ENCODE assay signal across 16 cellular contexts in genomic region chr14:31020834-31021575, GRCh38. TPM values are rescaled to one million over a fixed set of nuclear protein-coding genes. Genes with fewer than 3 reads are reported as not detected.
DNase-seq lines count a peak whose midpoint lies in the region; ATAC-seq and TF ChIP-seq lines count a peak whose summit lies in the region.
"Had no signal": no experiment of that assay in that cellular context is flagged by ENCODE, and none has a peak within 500 bp of the region (broad histone marks: within the 10 kb centered on the region; RNA-seq: fewer than 3 reads in every experiment).

No MANE protein-coding gene starts in this region.

- no peak for TF ChIP-seq CTCF in left ventricle myocardium inferior (IDR thresholded peaks at IDR 0.05; ENCODE audit: borderline replicate concordance)
- TF ChIP-seq CTCF in thyroid gland (IDR thresholded peaks at IDR 0.05), result no peak

- H3K9me3 Mint-ChIP-seq in activated T-helper 17 cell treated with anti-CD3 and anti-CD28 coated beads, Interleukin-2, amount 50 U/mL, for 72 hours, result no peaks in the 10 kb centered on the region
- H3K9me3 Mint-ChIP-seq in naive thymus-derived CD4-positive, alpha-beta T cell, result no peaks in the 10 kb centered on the region
- H3K9me3 Mint-ChIP-seq in CD4-positive, alpha-beta memory T cell, result no peaks in the 10 kb centered on the region

- peaks cover 11% of the 10 kb centered on the region for H3K36me3 ChIP-seq in left ventricle myocardium inferior
- peaks cover 0 to 9% (median 0%) of the 10 kb centered on the region in 3 experiments for H3K36me3 ChIP-seq in naive thymus-derived CD4-positive, alpha-beta T cell (ENCODE audit: control insufficient read depth in 2 of 3, insufficient read depth in 3 of 3, low read length in 3 of 3)
- H3K36me3 ChIP-seq in thyroid gland, result no peaks in the 10 kb centered on the region
- H3K36me3 ChIP-seq in CD4-positive, alpha-beta memory T cell (ENCODE audit: insufficient read depth, low read length), result no peaks in the 10 kb centered on the region

- WGBS in thyroid gland, 2 donors, result 77 to 78% methylated on average over 8 of the region's 8 CpGs

- no peak for TF ChIP-seq POLR2A in thyroid gland (IDR thresholded peaks at IDR 0.05)

- peaks cover 69% of the 10 kb centered on the region for H3K4me1 ChIP-seq in left ventricle myocardium inferior
- no peaks in the 10 kb centered on the region for H3K4me1 ChIP-seq in naive thymus-derived CD4-positive, alpha-beta T cell (ENCODE audit: control insufficient read depth in 2 of 2, insufficient read depth in 2 of 2, low read length in 2 of 2)
- H3K4me1 ChIP-seq in thyroid gland, result peaks cover 34 to 39% of the 10 kb centered on the region in 2 donors
- peaks cover 23% of the 10 kb centered on the region for H3K4me1 ChIP-seq in CD4-positive, alpha-beta memory T cell (ENCODE audit: insufficient read depth, low read length)

- H3K4me3 ChIP-seq in left ventricle myocardium inferior, result no peak overlapping the region
- H3K4me3 ChIP-seq in naive thymus-derived CD4-positive, alpha-beta T cell (ENCODE audit: low read length), result no peak overlapping the region
- no peak overlapping the region for H3K4me3 ChIP-seq in thyroid gland (replicated peaks in 1 of 3)
- no peak overlapping the region for H3K4me3 ChIP-seq in CD4-positive, alpha-beta memory T cell (ENCODE audit: low read length in 2 of 2)
- H3K4me3 ChIP-seq: GM12878 had no signal

- POLR2A ChIA-PET in naive thymus-derived CD4-positive, alpha-beta T cell (lab: Charles Lee), result no interaction called here
- POLR2A ChIA-PET in CD4-positive, alpha-beta memory T cell (lab: Charles Lee; ENCODE audit: partially characterized antibody), result interaction anchor here (0.7 kb wide), 1 partner anchor 187 kb away, joined by 3 read pairs; the partner anchor contains the start of gene HECTD1

- H3K4me3 Mint-ChIP-seq in activated T-helper 17 cell treated with anti-CD3 and anti-CD28 coated beads, Interleukin-2, amount 50 U/mL, for 72 hours, result no peak overlapping the region
- H3K4me3 Mint-ChIP-seq in naive thymus-derived CD4-positive, alpha-beta T cell, result peak overlapping the region in 2 of 10 donors; percentile 11 to 32
- H3K4me3 Mint-ChIP-seq in CD4-positive, alpha-beta memory T cell, result peak overlapping the region in 1 of 8 donors; percentile 1

- peak overlapping the region; percentile 20 for H3K27ac Mint-ChIP-seq in activated T-helper 17 cell treated with anti-CD3 and anti-CD28 coated beads, Interleukin-2, amount 50 U/mL, for 72 hours
- H3K27ac Mint-ChIP-seq in naive thymus-derived CD4-positive, alpha-beta T cell, result peak overlapping the region in 6 of 9 donors; percentile 0 to 71 (median 46)
- peak overlapping the region in 2 of 7 donors; percentile 43 to 82 for H3K27ac Mint-ChIP-seq in CD4-positive, alpha-beta memory T cell

- CTCF ChIA-PET in naive thymus-derived CD4-positive, alpha-beta T cell (lab: Charles Lee), result interaction anchor here (0.6 to 1.1 kb wide), 3 partner anchors 39 to 62 kb away, joined by 3 to 4 read pairs (median 3); no protein-coding TSS in a partner anchor
- CTCF ChIA-PET in CD4-positive, alpha-beta memory T cell (lab: Charles Lee; ENCODE audit: partially characterized antibody), result no interaction called here

- H3K36me3 Mint-ChIP-seq in activated T-helper 17 cell treated with anti-CD3 and anti-CD28 coated beads, Interleukin-2, amount 50 U/mL, for 72 hours (ENCODE audit: low read depth), result peaks cover 48% of the 10 kb centered on the region
- H3K36me3 Mint-ChIP-seq in naive thymus-derived CD4-positive, alpha-beta T cell, result peaks cover 0 to 15% (median 9%) of the 10 kb centered on the region in 5 donors
- peaks cover 9 to 24% of the 10 kb centered on the region in 2 donors for H3K36me3 Mint-ChIP-seq in CD4-positive, alpha-beta memory T cell

- peaks cover 34% of the 10 kb centered on the region for H3K4me1 Mint-ChIP-seq in activated T-helper 17 cell treated with anti-CD3 and anti-CD28 coated beads, Interleukin-2, amount 50 U/mL, for 72 hours
- H3K4me1 Mint-ChIP-seq in naive thymus-derived CD4-positive, alpha-beta T cell, result peaks cover 26 to 62% (median 45%) of the 10 kb centered on the region in 7 donors
- H3K4me1 Mint-ChIP-seq in CD4-positive, alpha-beta memory T cell, result peaks cover 29 to 55% (median 40%) of the 10 kb centered on the region in 4 donors

- DNase-seq in left ventricle myocardium inferior (no peak), Right ventricle myocardium superior (no peak), thyroid gland (no peak), kidney glomerular epithelial cell (lab: John Stamatoyannopoulos, UW) (no peak), NOMO-1 (lab: John Stamatoyannopoulos, UW; ENCODE audit: unreplicated experiment in 2 of 2) (no peak)
- DNase-seq in naive thymus-derived CD4-positive, alpha-beta T cell, result no peak
- DNase-seq in CD4-positive, alpha-beta memory T cell, result no peak
- DNase-seq: C1 segment of cervical spinal cord, HCEC 1CT, KBM-7, NCI-H1092 treated with DMSO at 0.1 percent for 48 hours, NCI-H187, NCI-H774, SHP77 had no signal

- H3K9me3 ChIP-seq in left ventricle myocardium inferior (replicated peaks) (no peaks in the 10 kb centered on the region), thyroid gland (no peaks in the 10 kb centered on the region)
- H3K9me3 ChIP-seq in naive thymus-derived CD4-positive, alpha-beta T cell (ENCODE audit: control insufficient read depth in 2 of 3, low read length in 3 of 3), result no peaks in the 10 kb centered on the region
- H3K9me3 ChIP-seq in CD4-positive, alpha-beta memory T cell (ENCODE audit: control insufficient read depth in 1 of 2, low read length in 2 of 2), result no peaks in the 10 kb centered on the region

- intact Hi-C loops in left ventricle myocardium inferior (cut with micrococcal nuclease), result no loop called here
- intact Hi-C loops in Right ventricle myocardium superior (cut with DNase I), result no loop called here
- intact Hi-C loops in naive thymus-derived CD4-positive, alpha-beta T cell (cut with micrococcal nuclease), result no loop called here
- intact Hi-C loops in thyroid gland (cut with DNase I), result no loop called here
- intact Hi-C loops in CD4-positive, alpha-beta memory T cell (cut with micrococcal nuclease), result loop anchor here (2.0 kb wide), 1 partner anchor 40 kb away; no protein-coding TSS in a partner anchor

- no peak for ATAC-seq in Right ventricle myocardium superior (ENCODE audit: poor library complexity)
- no peak for ATAC-seq in activated T-helper 17 cell treated with anti-CD3 and anti-CD28 coated beads, Interleukin-2, amount 50 U/mL, for 72 hours (replicated peaks)
- no peak for ATAC-seq in naive thymus-derived CD4-positive, alpha-beta T cell
- ATAC-seq: GM12878 had no signal

- H3K27ac ChIP-seq in left ventricle myocardium inferior (replicated peaks), result peak overlapping the region; percentile 33
- no peak overlapping the region for H3K27ac ChIP-seq in naive thymus-derived CD4-positive, alpha-beta T cell (ENCODE audit: low read depth, low read length)
- peak overlapping the region in 2 of 3 donors; percentile 31 to 44 for H3K27ac ChIP-seq in thyroid gland
- no peak overlapping the region for H3K27ac ChIP-seq in CD4-positive, alpha-beta memory T cell (ENCODE audit: low read depth, low read length)

- H3K27me3 Mint-ChIP-seq in activated T-helper 17 cell treated with anti-CD3 and anti-CD28 coated beads, Interleukin-2, amount 50 U/mL, for 72 hours, result no peaks in the 10 kb centered on the region
- H3K27me3 Mint-ChIP-seq in naive thymus-derived CD4-positive, alpha-beta T cell, result no peaks in the 10 kb centered on the region
- no peaks in the 10 kb centered on the region for H3K27me3 Mint-ChIP-seq in CD4-positive, alpha-beta memory T cell

- H3K27me3 ChIP-seq in left ventricle myocardium inferior (ENCODE audit: low read depth) (no peaks in the 10 kb centered on the region), thyroid gland (no peaks in the 10 kb centered on the region)
- H3K27me3 ChIP-seq in naive thymus-derived CD4-positive, alpha-beta T cell (ENCODE audit: control insufficient read depth in 2 of 2, insufficient read depth in 2 of 2, low read length in 2 of 2), result no peaks in the 10 kb centered on the region
- no peaks in the 10 kb centered on the region for H3K27me3 ChIP-seq in CD4-positive, alpha-beta memory T cell (ENCODE audit: insufficient read depth, low read length)

RNA-seq across cellular contexts. Expression of gene AP4S1, which starts 4.4 kb away (rescaled TPM):
- total RNA-seq in left ventricle myocardium inferior (8.1 TPM), Right ventricle myocardium superior (6.7 TPM), thyroid gland (10 to 100 TPM; 19.5 to 33.9 (median 24.3) TPM)
- total RNA-seq in activated T-helper 17 cell treated with anti-CD3 and anti-CD28 coated beads, Interleukin-2, amount 50 U/mL, for 72 hours, result 1 to 10 TPM; 4.3 to 5.9 TPM
- 10 to 100 TPM in 4 of 5 experiments, 1 to 10 TPM in 1; 7.9 to 22.0 (median 15.9) TPM for total RNA-seq in naive thymus-derived CD4-positive, alpha-beta T cell
- 10 to 100 TPM; 10.7 to 10.9 TPM for polyA plus RNA-seq in naive thymus-derived CD4-positive, alpha-beta T cell
- total RNA-seq in CD4-positive, alpha-beta memory T cell, result 10 to 100 TPM; 18.0 to 22.6 TPM
- polyA plus RNA-seq in CD4-positive, alpha-beta memory T cell, result 1 to 10 TPM; 4.8 TPM

RNA-seq across cellular contexts. Expression of gene STRN3, which starts 5.2 kb away (rescaled TPM):
- total RNA-seq in left ventricle myocardium inferior (48.7 TPM), Right ventricle myocardium superior (45.1 TPM), thyroid gland (10 to 100 TPM; 46.3 to 77.5 (median 53.6) TPM)
- total RNA-seq in activated T-helper 17 cell treated with anti-CD3 and anti-CD28 coated beads, Interleukin-2, amount 50 U/mL, for 72 hours, result 10 to 100 TPM; 18.6 to 31.1 TPM
- 10 to 100 TPM; 20.4 to 28.7 (median 25.2) TPM for total RNA-seq in naive thymus-derived CD4-positive, alpha-beta T cell
- 1 to 10 TPM; 3.5 to 5.8 TPM for polyA plus RNA-seq in naive thymus-derived CD4-positive, alpha-beta T cell
- total RNA-seq in CD4-positive, alpha-beta memory T cell, result 10 to 100 TPM; 22.0 to 26.2 TPM
- 1 to 10 TPM; 2.3 to 6.2 TPM for polyA plus RNA-seq in CD4-positive, alpha-beta memory T cell

Comparison
In these comparisons a context has a peak if more than half of its experiments do, and no peak if none do; other contexts are left out.
1. H3K27ac ChIP-seq: peak in left ventricle myocardium inferior (single experiment) and thyroid gland (2 of 3); none in naive thymus-derived CD4-positive, alpha-beta T cell (single experiment) and CD4-positive, alpha-beta memory T cell (single experiment).